11 cellular contexts compared by ENCODE assay signal in genomic region chr14:92719890-92720323, GRCh38. TPM values are rescaled to one million over a fixed set of nuclear protein-coding genes. Genes with fewer than 3 reads are reported as not detected.
DNase-seq lines count a peak whose midpoint lies in the region; ATAC-seq and TF ChIP-seq lines count a peak whose summit lies in the region.
"Had no signal": no experiment of that assay in that cellular context is flagged by ENCODE, and none has a peak within 500 bp of the region (broad histone marks: within the 10 kb centered on the region; RNA-seq: fewer than 3 reads in every experiment).

No MANE protein-coding gene starts in this region.

- no peaks in the 10 kb centered on the region for H3K9me3 Mint-ChIP-seq in chondrocyte (ENCODE audit: low read depth)
- no peaks in the 10 kb centered on the region for H3K9me3 Mint-ChIP-seq in activated CD4-positive, alpha-beta T cell treated with anti-CD3 and anti-CD28 coated beads, Interleukin-2, amount 10 ng/mL, durations not matched to agents 24 days and 14 days

- DNase-seq in DMS53 (lab: John Stamatoyannopoulos, UW) (peak; percentile 9), DMS53 treated with DMSO at 0.1 percent for 48 hours (lab: John Stamatoyannopoulos, UW; ENCODE audit: unreplicated experiment) (no peak), chondrocyte (ENCODE audit: low spot score) (no peak), mucosa of descending colon (peak in 2 of 3 donors; percentile 54 to 94), transverse colon (peak; percentile 81), epidermal melanocyte (ENCODE audit: insufficient read length, low spot score) (no peak), NCI-H510A treated with DMSO at 0.1 percent for 48 hours (lab: John Stamatoyannopoulos, UW) (no peak)
- DNase-seq in activated CD4-positive, alpha-beta T cell treated with anti-CD3 and anti-CD28 coated beads, Interleukin-2, amount 10 ng/mL, durations not matched to agents 24 days and 14 days, result no peak
- DNase-seq: 8988T, endodermal cell had no signal

- H3K27me3 ChIP-seq in transverse colon, result no peaks in the 10 kb centered on the region

- in situ Hi-C loops in transverse colon (cut with MboI; ENCODE audit: low pct_ligation_motif_present in 1 of 4, low pct_unique_long_range_greater_than_20kb in 1 of 4, low sequenced_read_pairs in 3 of 4), result loop anchor here in 3 of 4 donors (5.0 kb wide), 1 partner anchor 62 kb away; no protein-coding TSS in a partner anchor

- H3K36me3 Mint-ChIP-seq in chondrocyte (ENCODE audit: low read depth), result peaks cover 11% of the 10 kb centered on the region
- no peaks in the 10 kb centered on the region for H3K36me3 Mint-ChIP-seq in activated CD4-positive, alpha-beta T cell treated with anti-CD3 and anti-CD28 coated beads, Interleukin-2, amount 10 ng/mL, durations not matched to agents 24 days and 14 days (ENCODE audit: low read depth)

- no peak overlapping the region for H3K4me3 ChIP-seq in mucosa of descending colon
- no peak overlapping the region for H3K4me3 ChIP-seq in transverse colon

- no peak overlapping the region for H3K4me3 Mint-ChIP-seq in chondrocyte (ENCODE audit: unreplicated experiment)
- no peak overlapping the region for H3K4me3 Mint-ChIP-seq in activated CD4-positive, alpha-beta T cell treated with anti-CD3 and anti-CD28 coated beads, Interleukin-2, amount 10 ng/mL, durations not matched to agents 24 days and 14 days
- H3K4me3 Mint-ChIP-seq: activated naive CD8-positive, alpha-beta T cell; endodermal cell had no signal

- H3K4me1 Mint-ChIP-seq in chondrocyte (ENCODE audit: low read depth), result peaks cover 11% of the 10 kb centered on the region
- H3K4me1 Mint-ChIP-seq in activated CD4-positive, alpha-beta T cell treated with anti-CD3 and anti-CD28 coated beads, Interleukin-2, amount 10 ng/mL, durations not matched to agents 24 days and 14 days, result peaks cover 2% of the 10 kb centered on the region

- H3K27ac ChIP-seq in transverse colon, result peak overlapping the region; percentile 76 to 86 (median 82)

- H3K27ac Mint-ChIP-seq in chondrocyte (ENCODE audit: unreplicated experiment), result peak overlapping the region; percentile 80
- no peak overlapping the region for H3K27ac Mint-ChIP-seq in activated CD4-positive, alpha-beta T cell treated with anti-CD3 and anti-CD28 coated beads, Interleukin-2, amount 10 ng/mL, durations not matched to agents 24 days and 14 days
- H3K27ac Mint-ChIP-seq: activated naive CD8-positive, alpha-beta T cell; endodermal cell had no signal

- no peaks in the 10 kb centered on the region for H3K9me3 ChIP-seq in mucosa of descending colon
- H3K9me3 ChIP-seq in transverse colon, result no peaks in the 10 kb centered on the region

- peaks cover 18% of the 10 kb centered on the region for H3K4me1 ChIP-seq in mucosa of descending colon (ENCODE audit: low read depth)
- H3K4me1 ChIP-seq in transverse colon, result peaks cover 17 to 49% (median 19%) of the 10 kb centered on the region in 4 donors

- TF ChIP-seq EP300 in transverse colon (IDR thresholded peaks at IDR 0.05; ENCODE audit: low read depth), result peak; percentile 8

- TF ChIP-seq CTCF in chondrocyte (IDR thresholded peaks at IDR 0.05), result no peak
- TF ChIP-seq CTCF in mucosa of descending colon (IDR thresholded peaks at IDR 0.05), result no peak
- no peak for TF ChIP-seq CTCF in transverse colon (IDR thresholded peaks at IDR 0.05)

- H3K27me3 Mint-ChIP-seq in chondrocyte (ENCODE audit: low read depth), result no peaks in the 10 kb centered on the region
- peaks cover 21% of the 10 kb centered on the region for H3K27me3 Mint-ChIP-seq in activated CD4-positive, alpha-beta T cell treated with anti-CD3 and anti-CD28 coated beads, Interleukin-2, amount 10 ng/mL, durations not matched to agents 24 days and 14 days
- H3K27me3 Mint-ChIP-seq: activated naive CD8-positive, alpha-beta T cell had no signal

- H3K36me3 ChIP-seq in mucosa of descending colon (ENCODE audit: low read depth), result no peaks in the 10 kb centered on the region
- H3K36me3 ChIP-seq in transverse colon, result no peaks in the 10 kb centered on the region

- peak; percentile 94 for ATAC-seq in mucosa of descending colon

- intact Hi-C loops in mucosa of descending colon (cut with DNase I, micrococcal nuclease), result loop anchor here in 1 of 2 donors (10.0 kb wide), 1 partner anchor 65 kb away; no protein-coding TSS in a partner anchor
- intact Hi-C loops in transverse colon (cut with DNase I; ENCODE audit: low total_unique reads), result loop anchor here (2.0 kb wide), 1 partner anchor 63 kb away; no protein-coding TSS in a partner anchor
- intact Hi-C loops in activated CD4-positive, alpha-beta T cell treated with anti-CD3 and anti-CD28 coated beads, Interleukin-2, amount 10 ng/mL, durations not matched to agents 24 days and 14 days (cut with micrococcal nuclease), result no loop called here

- WGBS in transverse colon (ENCODE audit: low coverage in 1 of 2), 2 donors, result 7 to 36% methylated on average over 3 to 5 of the region's 5 CpGs

- no peak for TF ChIP-seq POLR2A in transverse colon (IDR thresholded peaks at IDR 0.05)

RNA-seq across cellular contexts. Expression of gene LGMN, which starts 28.5 kb away (rescaled TPM):
- 72.2 to 134 TPM (median 130 TPM) in 3 replicates for total RNA-seq in chondrocyte
- total RNA-seq in mucosa of descending colon, result 100 to 1,000 TPM in 1 of 3 donors, 10 to 100 TPM in 2; 86.8 to 103 (median 94.3) TPM
- 100 to 1,000 TPM in 1 of 4 donors, 10 to 100 TPM in 3; 26.5 to 103 (median 57.2) TPM for total RNA-seq in transverse colon
- total RNA-seq in activated CD4-positive, alpha-beta T cell treated with anti-CD3 and anti-CD28 coated beads, Interleukin-2, amount 10 ng/mL, durations not matched to agents 24 days and 14 days, result 1.4 and 2.1 TPM in 2 replicates

Comparison
In these comparisons a context has a peak if more than half of its experiments do, and no peak if none do; other contexts are left out.
1. DNase-seq: peak in DMS53 (single experiment), mucosa of descending colon (2 of 3) and transverse colon (single experiment); none in DMS53 treated with DMSO at 0.1 percent for 48 hours (single experiment), chondrocyte (single experiment), epidermal melanocyte (single experiment), NCI-H510A treated with DMSO at 0.1 percent for 48 hours (single experiment) and activated CD4-positive, alpha-beta T cell treated with anti-CD3 and anti-CD28 coated beads, Interleukin-2, amount 10 ng/mL, durations not matched to agents 24 days and 14 days (single experiment).